1 cellular context compared by ENCODE assay signal in the genomic region with DNA sequence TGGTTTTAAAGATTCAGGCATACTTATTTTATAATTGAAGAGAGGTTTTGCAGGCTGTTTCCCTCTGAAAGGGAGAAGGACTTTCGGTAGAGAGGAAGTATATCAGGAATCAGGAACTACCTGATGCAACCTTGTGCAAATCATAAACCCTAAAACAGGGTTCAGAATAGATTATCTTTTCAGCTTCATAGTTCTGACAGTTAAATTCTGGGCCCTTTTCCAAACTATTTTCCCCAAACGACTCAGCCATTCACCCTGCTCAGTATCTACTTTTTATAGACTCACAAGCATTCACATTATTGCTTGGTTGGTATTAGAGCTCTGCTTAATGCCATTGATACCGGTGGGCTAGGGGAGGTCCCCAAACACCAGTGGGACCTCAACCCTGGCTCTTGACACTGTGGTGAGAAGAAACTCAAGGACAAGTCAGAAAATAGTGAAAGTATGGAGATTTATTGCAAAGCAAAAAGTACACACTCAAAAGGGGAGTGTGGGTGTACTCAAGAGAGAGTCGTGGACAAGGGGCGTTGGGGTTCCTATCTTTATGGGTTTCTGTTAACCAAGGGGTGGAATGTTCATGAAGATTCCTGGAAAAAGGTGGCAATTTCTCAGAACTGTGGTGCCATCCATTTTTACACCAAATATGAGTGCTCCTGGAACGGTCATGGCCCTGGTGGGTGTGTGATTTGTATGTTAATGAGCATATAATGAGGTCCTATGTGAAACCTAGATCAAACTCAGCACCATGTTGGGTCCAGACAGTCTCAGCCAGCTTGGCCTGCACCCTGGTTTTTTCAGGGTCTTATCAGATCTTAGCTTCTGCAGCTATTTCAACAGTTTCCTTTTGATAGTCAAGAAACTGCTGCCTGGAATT.
TF ChIP-seq lines count a peak whose summit lies in the region.

No MANE protein-coding gene starts in this region.

TF ChIP-seq in GM23338, 12 proteins besides CTCF, POLR2A, EP300 and RAD21 (continued from another document):
- TF ChIP-seq, protein P1, sequence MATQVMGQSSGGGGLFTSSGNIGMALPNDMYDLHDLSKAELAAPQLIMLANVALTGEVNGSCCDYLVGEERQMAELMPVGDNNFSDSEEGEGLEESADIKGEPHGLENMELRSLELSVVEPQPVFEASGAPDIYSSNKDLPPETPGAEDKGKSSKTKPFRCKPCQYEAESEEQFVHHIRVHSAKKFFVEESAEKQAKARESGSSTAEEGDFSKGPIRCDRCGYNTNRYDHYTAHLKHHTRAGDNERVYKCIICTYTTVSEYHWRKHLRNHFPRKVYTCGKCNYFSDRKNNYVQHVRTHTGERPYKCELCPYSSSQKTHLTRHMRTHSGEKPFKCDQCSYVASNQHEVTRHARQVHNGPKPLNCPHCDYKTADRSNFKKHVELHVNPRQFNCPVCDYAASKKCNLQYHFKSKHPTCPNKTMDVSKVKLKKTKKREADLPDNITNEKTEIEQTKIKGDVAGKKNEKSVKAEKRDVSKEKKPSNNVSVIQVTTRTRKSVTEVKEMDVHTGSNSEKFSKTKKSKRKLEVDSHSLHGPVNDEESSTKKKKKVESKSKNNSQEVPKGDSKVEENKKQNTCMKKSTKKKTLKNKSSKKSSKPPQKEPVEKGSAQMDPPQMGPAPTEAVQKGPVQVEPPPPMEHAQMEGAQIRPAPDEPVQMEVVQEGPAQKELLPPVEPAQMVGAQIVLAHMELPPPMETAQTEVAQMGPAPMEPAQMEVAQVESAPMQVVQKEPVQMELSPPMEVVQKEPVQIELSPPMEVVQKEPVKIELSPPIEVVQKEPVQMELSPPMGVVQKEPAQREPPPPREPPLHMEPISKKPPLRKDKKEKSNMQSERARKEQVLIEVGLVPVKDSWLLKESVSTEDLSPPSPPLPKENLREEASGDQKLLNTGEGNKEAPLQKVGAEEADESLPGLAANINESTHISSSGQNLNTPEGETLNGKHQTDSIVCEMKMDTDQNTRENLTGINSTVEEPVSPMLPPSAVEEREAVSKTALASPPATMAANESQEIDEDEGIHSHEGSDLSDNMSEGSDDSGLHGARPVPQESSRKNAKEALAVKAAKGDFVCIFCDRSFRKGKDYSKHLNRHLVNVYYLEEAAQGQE (IDR thresholded peaks at IDR 0.05; ENCODE audit: unreplicated experiment), result no peak
- TF ChIP-seq EZH2 (IDR thresholded peaks at IDR 0.05; ENCODE audit: low read depth, unreplicated experiment) (no peak), POLR2AphosphoS5 (IDR thresholded peaks at IDR 0.05; ENCODE audit: low read depth) (no peak), NANOG (IDR thresholded peaks at IDR 0.05; ENCODE audit: borderline replicate concordance) (no peak), JUNB (IDR thresholded peaks at IDR 0.05; ENCODE audit: unreplicated experiment) (no peak), STAT1 (IDR thresholded peaks at IDR 0.05; ENCODE audit: unreplicated experiment) (no peak)
- TF ChIP-seq, protein P2, sequence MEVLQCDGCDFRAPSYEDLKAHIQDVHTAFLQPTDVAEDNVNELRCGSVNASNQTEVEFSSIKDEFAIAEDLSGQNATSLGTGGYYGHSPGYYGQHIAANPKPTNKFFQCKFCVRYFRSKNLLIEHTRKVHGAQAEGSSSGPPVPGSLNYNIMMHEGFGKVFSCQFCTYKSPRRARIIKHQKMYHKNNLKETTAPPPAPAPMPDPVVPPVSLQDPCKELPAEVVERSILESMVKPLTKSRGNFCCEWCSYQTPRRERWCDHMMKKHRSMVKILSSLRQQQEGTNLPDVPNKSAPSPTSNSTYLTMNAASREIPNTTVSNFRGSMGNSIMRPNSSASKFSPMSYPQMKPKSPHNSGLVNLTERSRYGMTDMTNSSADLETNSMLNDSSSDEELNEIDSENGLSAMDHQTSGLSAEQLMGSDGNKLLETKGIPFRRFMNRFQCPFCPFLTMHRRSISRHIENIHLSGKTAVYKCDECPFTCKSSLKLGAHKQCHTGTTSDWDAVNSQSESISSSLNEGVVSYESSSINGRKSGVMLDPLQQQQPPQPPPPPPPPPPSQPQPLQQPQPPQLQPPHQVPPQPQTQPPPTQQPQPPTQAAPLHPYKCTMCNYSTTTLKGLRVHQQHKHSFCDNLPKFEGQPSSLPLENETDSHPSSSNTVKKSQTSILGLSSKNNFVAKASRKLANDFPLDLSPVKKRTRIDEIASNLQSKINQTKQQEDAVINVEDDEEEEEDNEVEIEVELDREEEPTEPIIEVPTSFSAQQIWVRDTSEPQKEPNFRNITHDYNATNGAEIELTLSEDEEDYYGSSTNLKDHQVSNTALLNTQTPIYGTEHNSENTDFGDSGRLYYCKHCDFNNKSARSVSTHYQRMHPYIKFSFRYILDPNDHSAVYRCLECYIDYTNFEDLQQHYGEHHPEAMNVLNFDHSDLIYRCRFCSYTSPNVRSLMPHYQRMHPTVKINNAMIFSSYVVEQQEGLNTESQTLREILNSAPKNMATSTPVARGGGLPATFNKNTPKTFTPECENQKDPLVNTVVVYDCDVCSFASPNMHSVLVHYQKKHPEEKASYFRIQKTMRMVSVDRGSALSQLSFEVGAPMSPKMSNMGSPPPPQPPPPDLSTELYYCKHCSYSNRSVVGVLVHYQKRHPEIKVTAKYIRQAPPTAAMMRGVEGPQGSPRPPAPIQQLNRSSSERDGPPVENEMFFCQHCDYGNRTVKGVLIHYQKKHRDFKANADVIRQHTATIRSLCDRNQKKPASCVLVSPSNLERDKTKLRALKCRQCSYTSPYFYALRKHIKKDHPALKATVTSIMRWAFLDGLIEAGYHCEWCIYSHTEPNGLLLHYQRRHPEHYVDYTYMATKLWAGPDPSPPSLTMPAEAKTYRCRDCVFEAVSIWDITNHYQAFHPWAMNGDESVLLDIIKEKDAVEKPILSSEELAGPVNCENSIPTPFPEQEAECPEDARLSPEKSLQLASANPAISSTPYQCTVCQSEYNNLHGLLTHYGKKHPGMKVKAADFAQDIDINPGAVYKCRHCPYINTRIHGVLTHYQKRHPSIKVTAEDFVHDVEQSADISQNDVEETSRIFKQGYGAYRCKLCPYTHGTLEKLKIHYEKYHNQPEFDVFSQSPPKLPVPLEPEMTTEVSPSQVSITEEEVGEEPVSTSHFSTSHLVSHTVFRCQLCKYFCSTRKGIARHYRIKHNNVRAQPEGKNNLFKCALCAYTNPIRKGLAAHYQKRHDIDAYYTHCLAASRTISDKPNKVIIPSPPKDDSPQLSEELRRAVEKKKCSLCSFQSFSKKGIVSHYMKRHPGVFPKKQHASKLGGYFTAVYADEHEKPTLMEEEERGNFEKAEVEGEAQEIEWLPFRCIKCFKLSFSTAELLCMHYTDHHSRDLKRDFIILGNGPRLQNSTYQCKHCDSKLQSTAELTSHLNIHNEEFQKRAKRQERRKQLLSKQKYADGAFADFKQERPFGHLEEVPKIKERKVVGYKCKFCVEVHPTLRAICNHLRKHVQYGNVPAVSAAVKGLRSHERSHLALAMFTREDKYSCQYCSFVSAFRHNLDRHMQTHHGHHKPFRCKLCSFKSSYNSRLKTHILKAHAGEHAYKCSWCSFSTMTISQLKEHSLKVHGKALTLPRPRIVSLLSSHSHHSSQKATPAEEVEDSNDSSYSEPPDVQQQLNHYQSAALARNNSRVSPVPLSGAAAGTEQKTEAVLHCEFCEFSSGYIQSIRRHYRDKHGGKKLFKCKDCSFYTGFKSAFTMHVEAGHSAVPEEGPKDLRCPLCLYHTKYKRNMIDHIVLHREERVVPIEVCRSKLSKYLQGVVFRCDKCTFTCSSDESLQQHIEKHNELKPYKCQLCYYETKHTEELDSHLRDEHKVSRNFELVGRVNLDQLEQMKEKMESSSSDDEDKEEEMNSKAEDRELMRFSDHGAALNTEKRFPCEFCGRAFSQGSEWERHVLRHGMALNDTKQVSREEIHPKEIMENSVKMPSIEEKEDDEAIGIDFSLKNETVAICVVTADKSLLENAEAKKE (CRISPR knock-in tag; IDR thresholded peaks at IDR 0.05), result no peak
TF ChIP-seq in GM23338: peak in this region for 0.
